8 cellular contexts compared by ENCODE assay signal in the genomic region with DNA sequence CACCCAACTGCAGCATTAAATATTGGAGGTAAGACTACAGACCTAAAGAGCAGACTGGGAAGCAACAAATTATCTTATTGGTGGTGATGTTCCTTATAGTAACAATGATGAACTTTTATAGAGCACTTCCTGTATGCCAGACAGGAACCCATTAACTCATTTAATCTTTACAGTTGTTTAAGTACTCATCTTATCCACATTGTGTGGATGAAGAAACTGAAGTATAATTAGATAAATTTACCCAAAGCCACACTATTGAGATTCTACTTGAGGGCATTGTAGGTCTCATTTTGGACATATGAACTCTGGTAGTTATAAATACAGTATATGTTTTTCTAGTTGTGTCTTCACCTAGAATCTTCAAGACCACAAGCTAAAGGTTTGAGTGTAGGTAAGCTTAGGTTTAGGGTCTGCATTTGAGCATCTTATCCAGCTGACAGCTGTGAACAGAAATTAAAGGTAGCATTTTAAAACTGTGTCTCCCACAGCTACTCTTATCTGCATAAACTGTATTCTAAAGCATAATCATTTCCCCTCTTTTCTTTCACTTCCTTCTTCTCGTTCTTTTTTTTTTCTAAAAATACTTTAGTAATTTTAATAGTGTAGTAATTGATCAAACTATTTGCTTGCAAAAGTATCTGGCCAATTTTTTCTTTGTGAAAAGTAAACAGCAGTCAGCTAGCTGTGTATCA.
DNase-seq lines count a peak whose midpoint lies in the region; ATAC-seq and TF ChIP-seq lines count a peak whose summit lies in the region.
"Had no signal": no experiment of that assay in that cellular context is flagged by ENCODE, and none has a peak within 500 bp of the region (broad histone marks: within the 10 kb centered on the region; RNA-seq: fewer than 3 reads in every experiment).

No MANE protein-coding gene starts in this region.

- H3K4me3 Mint-ChIP-seq in activated T-cell treated with anti-CD3 and anti-CD28 coated beads, Interleukin-2, amount 50 U/mL, for 24 hours: no peak overlapping the region
- H3K4me3 Mint-ChIP-seq in activated CD8-positive, alpha-beta T cell treated with anti-CD3 and anti-CD28 coated beads for 36 hours: no peak overlapping the region
- H3K4me3 Mint-ChIP-seq: effector memory CD8-positive, alpha-beta T cell had no signal

- TF ChIP-seq CTCF in activated CD8-positive, alpha-beta T cell treated with anti-CD3 and anti-CD28 coated beads for 36 hours (IDR thresholded peaks at IDR 0.05): no peak

- H3K9me3 Mint-ChIP-seq in activated T-cell treated with anti-CD3 and anti-CD28 coated beads, Interleukin-2, amount 50 U/mL, for 24 hours: no peaks in the 10 kb centered on the region
- no peaks in the 10 kb centered on the region for H3K9me3 Mint-ChIP-seq in activated CD8-positive, alpha-beta T cell treated with anti-CD3 and anti-CD28 coated beads for 36 hours

- intact Hi-C loops in activated CD8-positive, alpha-beta T cell treated with anti-CD3 and anti-CD28 coated beads for 36 hours (cut with micrococcal nuclease): no loop called here

- CTCF ChIA-PET in activated CD8-positive, alpha-beta T cell treated with anti-CD3 and anti-CD28 coated beads for 36 hours (lab: Charles Lee): no interaction called here

- H3K4me1 Mint-ChIP-seq in activated T-cell treated with anti-CD3 and anti-CD28 coated beads, Interleukin-2, amount 50 U/mL, for 24 hours (ENCODE audit: low read depth): peaks cover 12% of the 10 kb centered on the region
- H3K4me1 Mint-ChIP-seq in activated CD8-positive, alpha-beta T cell treated with anti-CD3 and anti-CD28 coated beads for 36 hours (ENCODE audit: low read depth): peaks cover 17% of the 10 kb centered on the region

- POLR2A ChIA-PET in activated CD8-positive, alpha-beta T cell treated with anti-CD3 and anti-CD28 coated beads for 36 hours (lab: Charles Lee): no interaction called here

- no peaks in the 10 kb centered on the region for H3K36me3 Mint-ChIP-seq in activated T-cell treated with anti-CD3 and anti-CD28 coated beads, Interleukin-2, amount 50 U/mL, for 24 hours (ENCODE audit: low read depth)
- H3K36me3 Mint-ChIP-seq in activated CD8-positive, alpha-beta T cell treated with anti-CD3 and anti-CD28 coated beads for 36 hours (ENCODE audit: low read depth): no peaks in the 10 kb centered on the region

- no peaks in the 10 kb centered on the region for H3K27me3 Mint-ChIP-seq in activated T-cell treated with anti-CD3 and anti-CD28 coated beads, Interleukin-2, amount 50 U/mL, for 24 hours
- no peaks in the 10 kb centered on the region for H3K27me3 Mint-ChIP-seq in activated CD8-positive, alpha-beta T cell treated with anti-CD3 and anti-CD28 coated beads for 36 hours
- H3K27me3 Mint-ChIP-seq: effector memory CD8-positive, alpha-beta T cell had no signal

- DNase-seq in germinal center (ENCODE audit: low spot score) (peak; percentile 40), dedifferentiated amniotic fluid mesenchymal stem cell (ENCODE audit: extremely low spot score) (no peak)
- no peak for DNase-seq in activated T-cell treated with anti-CD3 and anti-CD28 coated beads, Interleukin-2, amount 50 U/mL, for 24 hours
- DNase-seq in activated CD8-positive, alpha-beta T cell treated with anti-CD3 and anti-CD28 coated beads for 36 hours: no peak
- DNase-seq: effector memory CD8-positive, alpha-beta T cell had no signal

- ATAC-seq in GM18873 (IDR thresholded peaks at IDR 0.05; ENCODE audit: low FRiP score, unreplicated experiment) (peak; percentile 57), GM21786 (IDR thresholded peaks at IDR 0.05; ENCODE audit: unreplicated experiment) (peak; percentile 69), HG03439 (IDR thresholded peaks at IDR 0.05; ENCODE audit: unreplicated experiment) (peak; percentile 67)
- no peak for ATAC-seq in activated CD8-positive, alpha-beta T cell treated with anti-CD3 and anti-CD28 coated beads for 36 hours
- ATAC-seq: effector memory CD8-positive, alpha-beta T cell had no signal

- H3K27ac Mint-ChIP-seq in activated T-cell treated with anti-CD3 and anti-CD28 coated beads, Interleukin-2, amount 50 U/mL, for 24 hours: no peak overlapping the region
- H3K27ac Mint-ChIP-seq in activated CD8-positive, alpha-beta T cell treated with anti-CD3 and anti-CD28 coated beads for 36 hours: no peak overlapping the region
- H3K27ac Mint-ChIP-seq: effector memory CD8-positive, alpha-beta T cell had no signal
